1 cellular context compared by ENCODE assay signal in genomic region chr5:140400730-140401361, GRCh38.
TF ChIP-seq lines count a peak whose summit lies in the region.

No MANE protein-coding gene starts in this region.

TF ChIP-seq in HepG2, 621 proteins besides CTCF, POLR2A, EP300 and RAD21 (continued from another document and continues in another):
- TF ChIP-seq, protein P1, sequence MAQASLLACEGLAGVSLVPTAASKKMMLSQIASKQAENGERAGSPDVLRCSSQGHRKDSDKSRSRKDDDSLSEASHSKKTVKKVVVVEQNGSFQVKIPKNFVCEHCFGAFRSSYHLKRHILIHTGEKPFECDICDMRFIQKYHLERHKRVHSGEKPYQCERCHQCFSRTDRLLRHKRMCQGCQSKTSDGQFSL (CRISPR knock-in tag; IDR thresholded peaks at IDR 0.05) = 0 out of 2 replicates have a peak, but pooled peaks have one; percentile 35
- TF ChIP-seq ZNF660 (CRISPR knock-in tag; IDR thresholded peaks at IDR 0.05; ENCODE audit: borderline replicate concordance, low read depth) = no peak
- TF ChIP-seq ZFP62 (CRISPR knock-in tag; IDR thresholded peaks at IDR 0.05) = no peak
- TF ChIP-seq ZNF260 (CRISPR knock-in tag; IDR thresholded peaks at IDR 0.05; ENCODE audit: borderline replicate concordance, low read depth) = no peak
- TF ChIP-seq SP2 (CRISPR knock-in tag; IDR thresholded peaks at IDR 0.05) = peak; percentile 75; the same call in 1 of the 2 replicates
- TF ChIP-seq, protein P2, sequence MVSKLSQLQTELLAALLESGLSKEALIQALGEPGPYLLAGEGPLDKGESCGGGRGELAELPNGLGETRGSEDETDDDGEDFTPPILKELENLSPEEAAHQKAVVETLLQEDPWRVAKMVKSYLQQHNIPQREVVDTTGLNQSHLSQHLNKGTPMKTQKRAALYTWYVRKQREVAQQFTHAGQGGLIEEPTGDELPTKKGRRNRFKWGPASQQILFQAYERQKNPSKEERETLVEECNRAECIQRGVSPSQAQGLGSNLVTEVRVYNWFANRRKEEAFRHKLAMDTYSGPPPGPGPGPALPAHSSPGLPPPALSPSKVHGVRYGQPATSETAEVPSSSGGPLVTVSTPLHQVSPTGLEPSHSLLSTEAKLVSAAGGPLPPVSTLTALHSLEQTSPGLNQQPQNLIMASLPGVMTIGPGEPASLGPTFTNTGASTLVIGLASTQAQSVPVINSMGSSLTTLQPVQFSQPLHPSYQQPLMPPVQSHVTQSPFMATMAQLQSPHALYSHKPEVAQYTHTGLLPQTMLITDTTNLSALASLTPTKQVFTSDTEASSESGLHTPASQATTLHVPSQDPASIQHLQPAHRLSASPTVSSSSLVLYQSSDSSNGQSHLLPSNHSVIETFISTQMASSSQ (IDR thresholded peaks at IDR 0.05; ENCODE audit: low read depth) = no peak
- TF ChIP-seq, protein P2 (CRISPR knock-in tag; IDR thresholded peaks at IDR 0.05; ENCODE audit: borderline replicate concordance) = no peak
- no peak for TF ChIP-seq CBX1 (IDR thresholded peaks at IDR 0.05; ENCODE audit: low read depth)
- peak; percentile 26; the same call in 1 of the 2 replicates for TF ChIP-seq STAG1 (CRISPR knock-in tag; IDR thresholded peaks at IDR 0.05)
- TF ChIP-seq GRHL1 (CRISPR knock-in tag; conservative IDR thresholded peaks at IDR 0.05) = no peak
- TF ChIP-seq FOXC1 (CRISPR knock-in tag; IDR thresholded peaks at IDR 0.05; ENCODE audit: borderline replicate concordance) = peak; percentile 84; the same call in 1 of the 2 replicates
- TF ChIP-seq CERS6 (CRISPR knock-in tag; IDR thresholded peaks at IDR 0.05) = 0 out of 2 replicates have a peak, but pooled peaks have one; percentile 79
- TF ChIP-seq, protein P3, sequence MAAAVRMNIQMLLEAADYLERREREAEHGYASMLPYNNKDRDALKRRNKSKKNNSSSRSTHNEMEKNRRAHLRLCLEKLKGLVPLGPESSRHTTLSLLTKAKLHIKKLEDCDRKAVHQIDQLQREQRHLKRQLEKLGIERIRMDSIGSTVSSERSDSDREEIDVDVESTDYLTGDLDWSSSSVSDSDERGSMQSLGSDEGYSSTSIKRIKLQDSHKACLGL (CRISPR knock-in tag; IDR thresholded peaks at IDR 0.05) = peak; percentile 99
- TF ChIP-seq SMAD1 (CRISPR knock-in tag; IDR thresholded peaks at IDR 0.05; ENCODE audit: borderline replicate concordance, low read depth) = peak; percentile 59; the same call in 1 of the 2 replicates
- TF ChIP-seq PTBP1 (IDR thresholded peaks at IDR 0.05; ENCODE audit: low read depth, low read length, poor library complexity, severe bottlenecking) = no peak
- TF ChIP-seq THAP9 (CRISPR knock-in tag; IDR thresholded peaks at IDR 0.05; ENCODE audit: borderline replicate concordance) = peak; percentile 76
- no peak for TF ChIP-seq JDP2 (CRISPR knock-in tag; IDR thresholded peaks at IDR 0.05; ENCODE audit: borderline replicate concordance)
- TF ChIP-seq, protein P4, sequence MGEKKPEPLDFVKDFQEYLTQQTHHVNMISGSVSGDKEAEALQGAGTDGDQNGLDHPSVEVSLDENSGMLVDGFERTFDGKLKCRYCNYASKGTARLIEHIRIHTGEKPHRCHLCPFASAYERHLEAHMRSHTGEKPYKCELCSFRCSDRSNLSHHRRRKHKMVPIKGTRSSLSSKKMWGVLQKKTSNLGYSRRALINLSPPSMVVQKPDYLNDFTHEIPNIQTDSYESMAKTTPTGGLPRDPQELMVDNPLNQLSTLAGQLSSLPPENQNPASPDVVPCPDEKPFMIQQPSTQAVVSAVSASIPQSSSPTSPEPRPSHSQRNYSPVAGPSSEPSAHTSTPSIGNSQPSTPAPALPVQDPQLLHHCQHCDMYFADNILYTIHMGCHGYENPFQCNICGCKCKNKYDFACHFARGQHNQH (CRISPR knock-in tag; IDR thresholded peaks at IDR 0.05) = peak; percentile 38; the same call in 1 of the 2 replicates
- TF ChIP-seq, protein P5, sequence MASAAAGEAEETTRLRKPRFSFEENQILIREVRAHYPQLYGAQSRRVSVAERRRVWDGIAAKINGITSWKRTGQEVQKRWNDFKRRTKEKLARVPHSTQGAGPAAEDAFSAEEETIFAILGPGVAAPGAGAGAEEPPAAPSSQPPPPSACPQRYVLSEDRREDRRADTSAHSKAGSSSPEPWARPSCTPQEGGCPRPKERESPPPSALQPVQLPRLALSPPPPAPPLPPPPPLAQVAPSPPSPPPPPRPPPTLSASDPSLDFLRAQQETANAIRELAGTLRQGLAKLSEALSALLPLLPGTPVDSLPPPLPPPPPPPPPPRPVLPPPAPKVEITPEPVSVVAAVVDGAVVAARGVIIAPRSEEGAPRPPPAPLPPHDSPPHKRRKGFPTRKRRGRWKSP (CRISPR knock-in tag; IDR thresholded peaks at IDR 0.05) = peak; percentile 76
- no peak for TF ChIP-seq IRX3 (CRISPR knock-in tag; IDR thresholded peaks at IDR 0.05; ENCODE audit: borderline replicate concordance, low read depth)
- peak; percentile 51; the same call in 1 of the 2 replicates for TF ChIP-seq ZBTB2 (CRISPR knock-in tag; IDR thresholded peaks at IDR 0.05; ENCODE audit: low read depth)
- TF ChIP-seq, protein P6, sequence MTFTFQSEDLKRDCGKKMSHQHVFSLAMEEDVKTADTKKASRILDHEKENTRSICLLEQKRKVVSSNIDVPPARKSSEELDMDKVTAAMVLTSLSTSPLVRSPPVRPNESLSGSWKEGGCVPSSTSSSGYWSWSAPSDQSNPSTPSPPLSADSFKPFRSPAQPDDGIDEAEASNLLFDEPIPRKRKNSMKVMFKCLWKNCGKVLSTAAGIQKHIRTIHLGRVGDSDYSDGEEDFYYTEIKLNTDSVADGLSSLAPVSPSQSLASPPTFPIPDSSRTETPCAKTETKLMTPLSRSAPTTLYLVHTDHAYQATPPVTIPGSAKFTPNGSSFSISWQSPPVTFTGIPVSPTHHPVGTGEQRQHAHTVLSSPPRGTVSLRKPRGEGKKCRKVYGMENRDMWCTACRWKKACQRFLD (CRISPR knock-in tag; IDR thresholded peaks at IDR 0.05; ENCODE audit: borderline replicate concordance) = peak; percentile 2; the same call in 1 of the 2 replicates
- 0 out of 2 replicates have a peak, but pooled peaks have one; percentile 16 for TF ChIP-seq PBX3 (CRISPR knock-in tag; IDR thresholded peaks at IDR 0.05; ENCODE audit: borderline replicate concordance)
- no peak for TF ChIP-seq SCMH1 (CRISPR knock-in tag; IDR thresholded peaks at IDR 0.05; ENCODE audit: borderline replicate concordance)
- TF ChIP-seq SRSF4 (IDR thresholded peaks at IDR 0.05; ENCODE audit: low read depth, low read length, poor library complexity, severe bottlenecking) = no peak
- TF ChIP-seq HNF1B (CRISPR knock-in tag; IDR thresholded peaks at IDR 0.05) = peak; percentile 13; the same call in 1 of the 2 replicates
- TF ChIP-seq SIX4 (CRISPR knock-in tag; IDR thresholded peaks at IDR 0.05) = peak; percentile 72; the same call in 1 of the 2 replicates
- TF ChIP-seq KMT2A (CRISPR knock-in tag; IDR thresholded peaks at IDR 0.05) = peak; percentile 97
- 0 out of 2 replicates have a peak, but pooled peaks have one; percentile 26 for TF ChIP-seq ZNF234 (CRISPR knock-in tag; conservative IDR thresholded peaks at IDR 0.05)
- no peak for TF ChIP-seq MATR3 (CRISPR knock-in tag; IDR thresholded peaks at IDR 0.05)
